17 cellular contexts compared by ENCODE assay signal in the genomic region with DNA sequence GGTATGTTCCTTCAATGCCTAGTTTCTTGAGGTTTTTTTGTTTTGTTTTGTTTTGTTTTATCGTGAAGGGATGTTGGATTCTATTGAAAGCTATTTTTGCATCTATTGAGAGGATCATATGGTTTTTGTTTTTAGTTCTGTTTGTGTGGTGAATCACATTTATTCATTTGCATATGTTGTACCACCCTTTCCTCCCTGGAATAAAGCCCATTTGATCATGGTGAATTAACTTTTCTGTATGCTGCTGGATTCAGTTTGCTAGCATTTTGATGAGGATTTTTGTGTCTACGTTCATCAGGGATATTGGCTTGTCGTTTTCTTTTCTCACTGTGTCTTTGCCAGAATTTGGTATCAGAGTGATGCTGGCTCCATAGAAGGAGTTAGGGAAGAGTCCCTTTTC.
A peak's percentile ranks its signal among the peaks of the same experiment; 100 is the strongest.
DNase-seq lines count a peak whose midpoint lies in the region; ATAC-seq, FAIRE-seq and TF ChIP-seq lines count a peak whose summit lies in the region.
"Had no signal": no experiment of that assay in that cellular context is flagged by ENCODE, and none has a peak within 500 bp of the region (broad histone marks: within the 10 kb centered on the region; RNA-seq: fewer than 3 reads in every experiment).

No MANE protein-coding gene starts in this region.

- H3K4me3 Mint-ChIP-seq in progenitor cell of endocrine pancreas (ENCODE audit: low read depth) = no peak overlapping the region
- H3K4me3 Mint-ChIP-seq: CD4-positive, CD25-positive, alpha-beta regulatory T cell had no signal

- H3K4me2 ChIP-seq in A549 = no peak overlapping the region
- H3K4me2 ChIP-seq: BLaER1 treated with 17β-estradiol and CSF1 and Interleukin-3, amounts not matched to agents 10 nM and 100 nM had no signal

- H3K27me3 ChIP-seq in body of pancreas = no peaks in the 10 kb centered on the region
- H3K27me3 ChIP-seq: BLaER1 treated with 17β-estradiol and CSF1 and Interleukin-3, amounts not matched to agents 10 nM and 100 nM had no signal

- peak overlapping the region; percentile 74 to 89; a peak in 5 of 6 replicates for H3K27ac ChIP-seq in A549
- H3K27ac ChIP-seq in body of pancreas = no peak overlapping the region
- H3K27ac ChIP-seq: BLaER1 treated with 17β-estradiol and CSF1 and Interleukin-3, amounts not matched to agents 10 nM and 100 nM had no signal

- intact Hi-C loops in body of pancreas (cut with DNase I) = no loop called here

- H3K27ac Mint-ChIP-seq in progenitor cell of endocrine pancreas = no peak overlapping the region
- H3K27ac Mint-ChIP-seq: CD4-positive, CD25-positive, alpha-beta regulatory T cell had no signal

- no peaks in the 10 kb centered on the region for H3K36me3 Mint-ChIP-seq in progenitor cell of endocrine pancreas (ENCODE audit: insufficient read depth)
- H3K36me3 Mint-ChIP-seq: CD4-positive, CD25-positive, alpha-beta regulatory T cell had no signal

- no peak for TF ChIP-seq RAD21 in A549 (conservative IDR thresholded peaks at IDR 0.05 in 1 of 2, IDR thresholded peaks at IDR 0.05 in 1 of 2)

- CTCF ChIA-PET in A549 (lab: Yijun Ruan, JAX) = no interaction called here

- in situ Hi-C loops in astrocyte of the cerebellum (cut with HindIII; ENCODE audit: low sequenced_read_pairs) = no loop called here

- DNase-seq in A549 (ENCODE audit: low read depth in 1 of 2, low spot score in 1 of 2) = no peak
- DNase-seq in astrocyte of the cerebellum (ENCODE audit: low read depth) = peak; percentile 19
- peak; percentile 30 for DNase-seq in fibroblast of gingiva (ENCODE audit: low read depth)
- DNase-seq in foreskin melanocyte = peak; percentile 44
- no peak for DNase-seq in activated naive CD4-positive, alpha-beta T cell (lab: John Stamatoyannopoulos, UW)
- DNase-seq in body of pancreas = no peak
- DNase-seq in progenitor cell of endocrine pancreas (ENCODE audit: low spot score, unreplicated experiment) = no peak
- DNase-seq: 8988T; ACHN; CD4-positive, CD25-positive, alpha-beta regulatory T cell; DMS53; GF-D8 had no signal

- ATAC-seq in A549 (no peak), body of pancreas (no peak)
- ATAC-seq: HepG2 had no signal

- peaks cover 17% of the 10 kb centered on the region for H3K9me3 Mint-ChIP-seq in progenitor cell of endocrine pancreas (ENCODE audit: low read depth)

- no peaks in the 10 kb centered on the region for H3K36me3 ChIP-seq in body of pancreas (replicated peaks in 1 of 2; ENCODE audit: insufficient read depth in 1 of 2, low read depth in 2 of 2)
- H3K36me3 ChIP-seq: BLaER1 treated with 17β-estradiol and CSF1 and Interleukin-3, amounts not matched to agents 10 nM and 100 nM; HAP-1 had no signal

- H3K4me3 ChIP-seq in A549 = no peak overlapping the region
- no peak overlapping the region for H3K4me3 ChIP-seq in astrocyte of the cerebellum (ENCODE audit: low read depth, low read length)
- H3K4me3 ChIP-seq in body of pancreas = no peak overlapping the region
- H3K4me3 ChIP-seq: BLaER1 treated with 17β-estradiol and CSF1 and Interleukin-3, amounts not matched to agents 10 nM and 100 nM; HAP-1 had no signal

- TF ChIP-seq CTCF in A549 (IDR thresholded peaks at IDR 0.05) (no peak), astrocyte of the cerebellum (IDR thresholded peaks at IDR 0.05; ENCODE audit: low read depth, low read length, missing control alignments) (no peak), body of pancreas (IDR thresholded peaks at IDR 0.05) (no peak), progenitor cell of endocrine pancreas (IDR thresholded peaks at IDR 0.05; ENCODE audit: unreplicated experiment) (no peak)

- H3K4me1 Mint-ChIP-seq in progenitor cell of endocrine pancreas (ENCODE audit: low read depth) = peaks cover 15% of the 10 kb centered on the region
- H3K4me1 Mint-ChIP-seq: CD4-positive, CD25-positive, alpha-beta regulatory T cell had no signal

- no peaks in the 10 kb centered on the region for H3K27me3 Mint-ChIP-seq in progenitor cell of endocrine pancreas
- H3K27me3 Mint-ChIP-seq: CD4-positive, CD25-positive, alpha-beta regulatory T cell had no signal

- peak; percentile 81 for FAIRE-seq in A549 (lab: Jason Lieb, UNC)
- FAIRE-seq: H1, HepG2, HTR-8/SVneo had no signal

- TF ChIP-seq POLR2A in A549 (IDR thresholded peaks at IDR 0.05; ENCODE audit: low read length) = no peak
- no peak for TF ChIP-seq POLR2A in body of pancreas (IDR thresholded peaks at IDR 0.05)

- H3K4me1 ChIP-seq in A549 (peaks cover 25% of the 10 kb centered on the region), body of pancreas (no peaks in the 10 kb centered on the region)
- H3K4me1 ChIP-seq: HAP-1 had no signal

- POLR2A ChIA-PET in A549 (lab: Yijun Ruan, JAX) = no interaction called here

- 92% methylated on average over 3 of the region's 3 CpGs for WGBS in A549 (ENCODE audit: missing lambda C conversion rate)
- 79 to 80% methylated on average over 3 of the region's 3 CpGs for WGBS in body of pancreas, 2 donors

- no peak for TF ChIP-seq EP300 in A549 (IDR thresholded peaks at IDR 0.05)

- H3K9me3 ChIP-seq in A549 (peaks cover 24% of the 10 kb centered on the region), body of pancreas (no peaks in the 10 kb centered on the region)
- H3K9me3 ChIP-seq: BLaER1 treated with 17β-estradiol and CSF1 and Interleukin-3, amounts not matched to agents 10 nM and 100 nM; HAP-1 had no signal

TF ChIP-seq in A549, 52 proteins besides CTCF, POLR2A, EP300 and RAD21:
- no peak for TF ChIP-seq POLR2AphosphoS2 (conservative IDR thresholded peaks at IDR 0.05; ENCODE audit: low read length)
- TF ChIP-seq TFCP2L1 (CRISPR knock-in tag; IDR thresholded peaks at IDR 0.05) = no peak
- TF ChIP-seq, protein P1, sequence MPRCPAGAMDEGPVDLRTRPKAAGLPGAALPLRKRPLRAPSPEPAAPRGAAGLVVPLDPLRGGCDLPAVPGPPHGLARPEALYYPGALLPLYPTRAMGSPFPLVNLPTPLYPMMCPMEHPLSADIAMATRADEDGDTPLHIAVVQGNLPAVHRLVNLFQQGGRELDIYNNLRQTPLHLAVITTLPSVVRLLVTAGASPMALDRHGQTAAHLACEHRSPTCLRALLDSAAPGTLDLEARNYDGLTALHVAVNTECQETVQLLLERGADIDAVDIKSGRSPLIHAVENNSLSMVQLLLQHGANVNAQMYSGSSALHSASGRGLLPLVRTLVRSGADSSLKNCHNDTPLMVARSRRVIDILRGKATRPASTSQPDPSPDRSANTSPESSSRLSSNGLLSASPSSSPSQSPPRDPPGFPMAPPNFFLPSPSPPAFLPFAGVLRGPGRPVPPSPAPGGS (IDR thresholded peaks at IDR 0.05) = no peak
- no peak for TF ChIP-seq HDAC2 (IDR thresholded peaks at IDR 0.05)
- TF ChIP-seq SMC3 (IDR thresholded peaks at IDR 0.05) = no peak
- TF ChIP-seq, protein P2, sequence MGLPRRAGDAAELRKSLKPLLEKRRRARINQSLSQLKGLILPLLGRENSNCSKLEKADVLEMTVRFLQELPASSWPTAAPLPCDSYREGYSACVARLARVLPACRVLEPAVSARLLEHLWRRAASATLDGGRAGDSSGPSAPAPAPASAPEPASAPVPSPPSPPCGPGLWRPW (IDR thresholded peaks at IDR 0.05) = no peak
- TF ChIP-seq JUN (IDR thresholded peaks at IDR 0.05) = no peak
- TF ChIP-seq, protein P3, sequence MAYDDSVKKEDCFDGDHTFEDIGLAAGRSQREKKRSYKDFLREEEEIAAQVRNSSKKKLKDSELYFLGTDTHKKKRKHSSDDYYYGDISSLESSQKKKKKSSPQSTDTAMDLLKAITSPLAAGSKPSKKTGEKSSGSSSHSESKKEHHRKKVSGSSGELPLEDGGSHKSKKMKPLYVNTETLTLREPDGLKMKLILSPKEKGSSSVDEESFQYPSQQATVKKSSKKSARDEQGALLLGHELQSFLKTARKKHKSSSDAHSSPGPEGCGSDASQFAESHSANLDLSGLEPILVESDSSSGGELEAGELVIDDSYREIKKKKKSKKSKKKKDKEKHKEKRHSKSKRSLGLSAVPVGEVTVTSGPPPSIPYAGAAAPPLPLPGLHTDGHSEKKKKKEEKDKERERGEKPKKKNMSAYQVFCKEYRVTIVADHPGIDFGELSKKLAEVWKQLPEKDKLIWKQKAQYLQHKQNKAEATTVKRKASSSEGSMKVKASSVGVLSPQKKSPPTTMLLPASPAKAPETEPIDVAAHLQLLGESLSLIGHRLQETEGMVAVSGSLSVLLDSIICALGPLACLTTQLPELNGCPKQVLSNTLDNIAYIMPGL (CRISPR knock-in tag; IDR thresholded peaks at IDR 0.05; ENCODE audit: borderline replicate concordance) = no peak
- no peak for TF ChIP-seq EHF (CRISPR knock-in tag; IDR thresholded peaks at IDR 0.05)
- TF ChIP-seq, protein P4, sequence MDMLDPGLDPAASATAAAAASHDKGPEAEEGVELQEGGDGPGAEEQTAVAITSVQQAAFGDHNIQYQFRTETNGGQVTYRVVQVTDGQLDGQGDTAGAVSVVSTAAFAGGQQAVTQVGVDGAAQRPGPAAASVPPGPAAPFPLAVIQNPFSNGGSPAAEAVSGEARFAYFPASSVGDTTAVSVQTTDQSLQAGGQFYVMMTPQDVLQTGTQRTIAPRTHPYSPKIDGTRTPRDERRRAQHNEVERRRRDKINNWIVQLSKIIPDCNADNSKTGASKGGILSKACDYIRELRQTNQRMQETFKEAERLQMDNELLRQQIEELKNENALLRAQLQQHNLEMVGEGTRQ (IDR thresholded peaks at IDR 0.05) = no peak
- TF ChIP-seq KDM5A (IDR thresholded peaks at IDR 0.05) = no peak
- TF ChIP-seq HOXA7 (CRISPR knock-in tag; IDR thresholded peaks at IDR 0.05) = no peak
- TF ChIP-seq ZSCAN20 (CRISPR knock-in tag; IDR thresholded peaks at IDR 0.05) = no peak
- no peak for TF ChIP-seq SREBF2 (IDR thresholded peaks at IDR 0.05)
- TF ChIP-seq MAZ (IDR thresholded peaks at IDR 0.05; ENCODE audit: borderline replicate concordance, low read depth, low read length) = no peak
- TF ChIP-seq ZC3H11A (IDR thresholded peaks at IDR 0.05) = no peak
- TF ChIP-seq FOXS1 (CRISPR knock-in tag; IDR thresholded peaks at IDR 0.05) = no peak
- no peak for TF ChIP-seq RARB (CRISPR knock-in tag; IDR thresholded peaks at IDR 0.05)

Comparison
In these comparisons a context has a peak if more than half of its experiments do, and no peak if none do; other contexts are left out.
1. DNase-seq: peak in astrocyte of the cerebellum (single experiment), fibroblast of gingiva (single experiment) and foreskin melanocyte (single experiment); none in A549 (0 of 2), activated naive CD4-positive, alpha-beta T cell (0 of 4), body of pancreas (0 of 4) and progenitor cell of endocrine pancreas (single experiment).
2. H3K27ac ChIP-seq: peak in A549 (2 of 2); none in body of pancreas (0 of 4).